ENCODE assay signal across 10 cellular contexts in the genomic region with DNA sequence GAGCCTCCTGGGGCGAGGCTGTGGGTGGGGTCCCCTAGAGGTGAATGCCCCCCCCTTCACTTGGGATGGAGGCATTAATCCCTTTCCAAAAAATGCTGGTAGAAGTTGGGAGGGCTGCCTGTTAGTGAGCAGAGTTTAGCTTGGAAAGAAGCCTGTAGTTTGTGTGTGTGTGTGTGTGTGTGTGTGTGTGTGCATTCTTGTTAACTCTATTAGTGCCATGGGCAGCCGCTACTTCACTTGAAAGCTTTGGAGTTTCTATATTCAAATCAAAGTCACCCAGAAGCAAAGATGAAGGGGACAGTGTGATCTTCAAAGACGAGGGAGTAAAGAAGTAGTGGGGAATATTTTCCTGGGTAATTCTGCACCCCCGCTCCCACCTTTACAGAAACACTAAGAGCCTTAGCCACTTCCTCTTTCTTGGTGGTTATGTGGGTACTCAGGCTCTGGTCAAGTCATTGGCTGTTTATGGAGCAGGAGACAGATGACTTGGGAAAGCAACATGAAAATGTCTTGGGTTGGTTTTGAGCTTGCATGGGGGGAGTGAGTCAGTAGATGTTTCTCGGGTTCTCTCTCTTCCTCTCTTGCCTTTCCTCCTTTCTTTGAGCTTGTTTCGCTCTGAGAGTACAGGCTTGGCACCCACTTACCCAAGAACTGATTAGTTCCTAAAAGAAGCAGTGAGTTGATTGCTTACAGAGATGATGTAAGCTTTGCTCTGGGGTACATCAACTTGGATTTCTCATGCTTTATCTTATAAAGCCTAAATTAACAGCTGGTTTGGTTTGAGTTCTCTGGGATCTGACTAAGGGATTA. TPM values are rescaled to one million over a fixed set of nuclear protein-coding genes. Genes with fewer than 3 reads are reported as not detected.
A peak's percentile ranks its signal among the peaks of the same experiment; 100 is the strongest.
DNase-seq lines count a peak whose midpoint lies in the region; ATAC-seq and TF ChIP-seq lines count a peak whose summit lies in the region.
"Had no signal": no experiment of that assay in that cellular context is flagged by ENCODE, and none has a peak within 500 bp of the region (broad histone marks: within the 10 kb centered on the region; RNA-seq: fewer than 3 reads in every experiment).

No MANE protein-coding gene starts in this region.

- H3K4me2 ChIP-seq in smooth muscle cell = peak overlapping the region; percentile 77

- H3K4me1 ChIP-seq in smooth muscle cell (ENCODE audit: low read depth) = peaks cover 51% of the 10 kb centered on the region

- CTCF ChIA-PET in Calu3 (lab: Charles Lee) = no interaction called here

- no peak overlapping the region for H3K4me3 ChIP-seq in smooth muscle cell

- TF ChIP-seq CTCF in smooth muscle cell (IDR thresholded peaks at IDR 0.05; ENCODE audit: borderline replicate concordance, insufficient read depth, poor library complexity, severe bottlenecking) (no peak), Calu3 (IDR thresholded peaks at IDR 0.05; ENCODE audit: unreplicated experiment) (no peak)

- H3K4me1 Mint-ChIP-seq in T-helper 2 cell treated with Interferon-gamma antibody and Interleukin-4, amounts not matched to agents 5 μg/mL and 100 μg/mL, for 36 hours (ENCODE audit: low read depth) = peaks cover 3% of the 10 kb centered on the region
- H3K4me1 Mint-ChIP-seq in Calu3 (ENCODE audit: low read depth, unreplicated experiment) = peaks cover 21% of the 10 kb centered on the region

- no peak for ATAC-seq in GM21528 (IDR thresholded peaks at IDR 0.05; ENCODE audit: low FRiP score, unreplicated experiment)

- H3K27ac ChIP-seq in smooth muscle cell (ENCODE audit: low read depth) = peak overlapping the region; percentile 81
- H3K27ac ChIP-seq: 22Rv1 had no signal

- H3K9me3 Mint-ChIP-seq in T-helper 2 cell treated with Interferon-gamma antibody and Interleukin-4, amounts not matched to agents 5 μg/mL and 100 μg/mL, for 36 hours = no peaks in the 10 kb centered on the region
- H3K9me3 Mint-ChIP-seq in Calu3 (ENCODE audit: low read depth, unreplicated experiment) = no peaks in the 10 kb centered on the region

- no peaks in the 10 kb centered on the region for H3K27me3 ChIP-seq in smooth muscle cell (ENCODE audit: low read depth)

- H3K36me3 ChIP-seq in smooth muscle cell (ENCODE audit: low read depth) = no peaks in the 10 kb centered on the region

- H3K9me3 ChIP-seq in smooth muscle cell (replicated peaks; ENCODE audit: low read depth) = no peaks in the 10 kb centered on the region

- peaks cover 68% of the 10 kb centered on the region for H3K27me3 Mint-ChIP-seq in T-helper 2 cell treated with Interferon-gamma antibody and Interleukin-4, amounts not matched to agents 5 μg/mL and 100 μg/mL, for 36 hours (ENCODE audit: low read depth)
- no peaks in the 10 kb centered on the region for H3K27me3 Mint-ChIP-seq in Calu3 (ENCODE audit: unreplicated experiment)

- no TSS peak for BruUV-seq in Calu3 (replicated peaks; lab: Mats Ljungman, UMichigan)

- H3K27ac Mint-ChIP-seq in T-helper 2 cell treated with Interferon-gamma antibody and Interleukin-4, amounts not matched to agents 5 μg/mL and 100 μg/mL, for 36 hours = no peak overlapping the region
- no peak overlapping the region for H3K27ac Mint-ChIP-seq in Calu3 (ENCODE audit: unreplicated experiment)

- intact Hi-C loops in Calu3 (cut with micrococcal nuclease; ENCODE audit: unreplicated experiment) = no loop called here

- H3K36me3 Mint-ChIP-seq in T-helper 2 cell treated with Interferon-gamma antibody and Interleukin-4, amounts not matched to agents 5 μg/mL and 100 μg/mL, for 36 hours (ENCODE audit: low read depth) = no peaks in the 10 kb centered on the region
- H3K36me3 Mint-ChIP-seq in Calu3 (ENCODE audit: insufficient read depth, unreplicated experiment) = peaks cover 6% of the 10 kb centered on the region

- no peak overlapping the region for H2AFZ ChIP-seq in smooth muscle cell (ENCODE audit: low read depth)

- H3K79me2 ChIP-seq in smooth muscle cell (ENCODE audit: low read depth) = peaks cover 76% of the 10 kb centered on the region

- DNase-seq in T-helper 2 cell treated with Interferon-gamma antibody and Interleukin-4, amounts not matched to agents 5 μg/mL and 100 μg/mL, for 36 hours (ENCODE audit: low spot score) = peak; percentile 4
- DNase-seq in T-helper 2 cell (no peak), NCI-H82 (lab: John Stamatoyannopoulos, UW) (peak; percentile 87), fibroblast of gingiva (ENCODE audit: low read depth) (peak; percentile 34), smooth muscle cell (lab: John Stamatoyannopoulos, UW; ENCODE audit: unreplicated experiment) (no peak), DMS53 treated with DMSO at 0.1 percent for 48 hours (lab: John Stamatoyannopoulos, UW; ENCODE audit: unreplicated experiment) (no peak), Calu3 (no peak)
- DNase-seq: NCI-H226 had no signal

- peaks cover 100% of the 10 kb centered on the region for H4K20me1 ChIP-seq in smooth muscle cell (ENCODE audit: low read depth)

- H3K4me3 Mint-ChIP-seq in T-helper 2 cell treated with Interferon-gamma antibody and Interleukin-4, amounts not matched to agents 5 μg/mL and 100 μg/mL, for 36 hours = no peak overlapping the region
- H3K4me3 Mint-ChIP-seq in Calu3 (ENCODE audit: low read depth, unreplicated experiment) = no peak overlapping the region

- 57% methylated on average over 6 of the region's 6 CpGs for whole genome bisulfite sequencing in smooth muscle cell (ENCODE audit: low lambda C conversion rate)

- no peak overlapping the region for H3K9ac ChIP-seq in smooth muscle cell (ENCODE audit: low read depth)

- H3F3A ChIP-seq in smooth muscle cell (ENCODE audit: low read depth) = peaks cover 39% of the 10 kb centered on the region

RNA-seq across cellular contexts. Expression of gene TCF7L2, which starts 35.9 kb away (rescaled TPM):
- total RNA-seq in smooth muscle cell (9.1 and 14.6 TPM in 2 replicates), Calu3 (2022) (36.6 and 43.0 TPM in 2 replicates)
- 17.7 and 21.6 TPM in 2 replicates for polyA plus RNA-seq in smooth muscle cell

Comparison
In these comparisons a context has a peak if more than half of its experiments do, and no peak if none do; other contexts are left out.
1. DNase-seq: peak in T-helper 2 cell treated with Interferon-gamma antibody and Interleukin-4, amounts not matched to agents 5 μg/mL and 100 μg/mL, for 36 hours (single experiment), NCI-H82 (single experiment) and fibroblast of gingiva (single experiment); none in T-helper 2 cell (0 of 5), smooth muscle cell (single experiment), DMS53 treated with DMSO at 0.1 percent for 48 hours (single experiment) and Calu3 (single experiment).